Comparison of ENCODE assay signal across 13 cellular contexts in genomic region chr2:98708396-98709186, GRCh38. TPM values are rescaled to one million over a fixed set of nuclear protein-coding genes. Genes with fewer than 3 reads are reported as not detected.
DNase-seq lines count a peak whose midpoint lies in the region; ATAC-seq and TF ChIP-seq lines count a peak whose summit lies in the region.
"Had no signal": no experiment of that assay in that cellular context is flagged by ENCODE, and none has a peak within 500 bp of the region (broad histone marks: within the 10 kb centered on the region; RNA-seq: fewer than 3 reads in every experiment).

No MANE protein-coding gene starts in this region.

- in situ Hi-C loops in mammary epithelial cell (cut with MboI; ENCODE audit: low sequenced_read_pairs in 2 of 2): no loop called here

- dilution Hi-C loops in mammary epithelial cell (cut with HindIII; ENCODE audit: low sequenced_read_pairs): loop anchor here (5.0 to 10.0 kb wide), 2 partner anchors 69 to 546 kb away; partner anchors contain the start of gene LYG2

- H3K4me3 ChIP-seq in breast epithelium (no peak overlapping the region), mammary epithelial cell (replicated peaks in 1 of 3; ENCODE audit: insufficient read depth in 1 of 3, low read depth in 2 of 3, low read length in 3 of 3) (no peak overlapping the region), heart left ventricle (no peak overlapping the region), tibial artery (no peak overlapping the region), BE2C (ENCODE audit: low read depth, low read length) (no peak overlapping the region)
- H3K4me3 ChIP-seq: SJSA1 had no signal

- H3K9me3 ChIP-seq in breast epithelium: no peaks in the 10 kb centered on the region
- H3K9me3 ChIP-seq in mammary epithelial cell (replicated peaks; ENCODE audit: insufficient read depth, low read length): no peaks in the 10 kb centered on the region
- H3K9me3 ChIP-seq in heart left ventricle: no peaks in the 10 kb centered on the region
- no peaks in the 10 kb centered on the region for H3K9me3 ChIP-seq in tibial artery
- H3K9me3 ChIP-seq in BE2C: no peaks in the 10 kb centered on the region
- H3K9me3 ChIP-seq: SJSA1 had no signal

- no peak overlapping the region for H3K4me2 ChIP-seq in mammary epithelial cell (ENCODE audit: insufficient read depth, low read depth, low read length)

- ATAC-seq in activated T-helper 17 cell treated with anti-CD3 and anti-CD28 coated beads, Interleukin-2, amount 50 U/mL, for 72 hours (replicated peaks): no peak
- ATAC-seq in heart left ventricle (peak in 3 of 4 donors; percentile 43 to 67 (median 60)), GM18505 (IDR thresholded peaks at IDR 0.05; ENCODE audit: unreplicated experiment) (no peak), GM21528 (IDR thresholded peaks at IDR 0.05; ENCODE audit: low FRiP score, unreplicated experiment) (no peak)

- H3K4me1 ChIP-seq in breast epithelium (peaks cover 0 to 3% of the 10 kb centered on the region in 2 donors), mammary epithelial cell (ENCODE audit: insufficient read depth, low read length) (no peaks in the 10 kb centered on the region), heart left ventricle (peaks cover 3 to 71% (median 39%) of the 10 kb centered on the region in 12 donors), tibial artery (peaks cover 3 to 43% (median 18%) of the 10 kb centered on the region in 4 donors), BE2C (no peaks in the 10 kb centered on the region)
- H3K4me1 ChIP-seq: SJSA1 had no signal

- H3K27me3 ChIP-seq in breast epithelium (no peaks in the 10 kb centered on the region), mammary epithelial cell (ENCODE audit: insufficient read depth, low read length) (no peaks in the 10 kb centered on the region), heart left ventricle (no peaks in the 10 kb centered on the region), tibial artery (no peaks in the 10 kb centered on the region), BE2C (no peaks in the 10 kb centered on the region)
- H3K27me3 ChIP-seq: SJSA1 had no signal

- no peak overlapping the region for H3K9ac ChIP-seq in mammary epithelial cell (ENCODE audit: insufficient read depth, low read length)

- CTCF ChIA-PET in mammary epithelial cell (lab: Charles Lee; ENCODE audit: low non-redundant PET): no interaction called here

- H3K36me3 ChIP-seq in breast epithelium (no peaks in the 10 kb centered on the region), mammary epithelial cell (ENCODE audit: insufficient read depth, low read length) (no peaks in the 10 kb centered on the region), heart left ventricle (peaks cover 0 to 8% (median 0%) of the 10 kb centered on the region in 9 donors), tibial artery (no peaks in the 10 kb centered on the region), BE2C (no peaks in the 10 kb centered on the region)
- H3K36me3 ChIP-seq: SJSA1 had no signal

- intact Hi-C loops in breast epithelium (cut with DNase I; ENCODE audit: low total_unique reads) (no loop called here), mammary epithelial cell (cut with micrococcal nuclease) (no loop called here), heart left ventricle (cut with DNase I) (no loop called here), tibial artery (cut with DNase I; ENCODE audit: low total_unique reads) (no loop called here)

- no peak overlapping the region for H2AFZ ChIP-seq in mammary epithelial cell (ENCODE audit: low read depth, low read length)

- no peaks in the 10 kb centered on the region for H3K27me3 Mint-ChIP-seq in activated T-helper 17 cell treated with anti-CD3 and anti-CD28 coated beads, Interleukin-2, amount 50 U/mL, for 72 hours

- BruUV-seq in mammary epithelial cell (replicated peaks; lab: Mats Ljungman, UMichigan): no TSS peak

- H3K9me3 Mint-ChIP-seq in activated T-helper 17 cell treated with anti-CD3 and anti-CD28 coated beads, Interleukin-2, amount 50 U/mL, for 72 hours: no peaks in the 10 kb centered on the region
- H3K9me3 Mint-ChIP-seq: naive B cell had no signal

- TF ChIP-seq CTCF in breast epithelium (IDR thresholded peaks at IDR 0.05) (no peak), mammary epithelial cell (conservative IDR thresholded peaks at IDR 0.05 in 1 of 2, IDR thresholded peaks at IDR 0.05 in 1 of 2; ENCODE audit: extremely low read depth in 1 of 2, insufficient read depth in 1 of 2, low read depth in 1 of 2, low read length in 2 of 2) (no peak), heart left ventricle (IDR thresholded peaks at IDR 0.05) (no peak), tibial artery (IDR thresholded peaks at IDR 0.05) (no peak), BE2C (IDR thresholded peaks at IDR 0.05; ENCODE audit: low read depth, low read length) (no peak)

- TF ChIP-seq POLR2A in breast epithelium (IDR thresholded peaks at IDR 0.05): no peak
- no peak for TF ChIP-seq POLR2A in heart left ventricle (IDR thresholded peaks at IDR 0.05)
- TF ChIP-seq POLR2A in GM18505 (IDR thresholded peaks at IDR 0.05; ENCODE audit: borderline replicate concordance, extremely low read depth, insufficient read depth, insufficient read length): no peak

- DNase-seq in breast epithelium (ENCODE audit: low spot score in 2 of 2): no peak
- no peak for DNase-seq in mammary epithelial cell
- DNase-seq in heart left ventricle: no peak
- DNase-seq in tibial artery: no peak
- DNase-seq in BE2C: no peak
- DNase-seq: activated CD4-positive, alpha-beta T cell treated with anti-CD3 and anti-CD28 coated beads, Interleukin-2, amount 50 U/mL, for 4 hours; activated gamma-delta T cell; naive B cell; NCI-H226 had no signal

- peak overlapping the region; percentile 61 for H3K27ac Mint-ChIP-seq in activated T-helper 17 cell treated with anti-CD3 and anti-CD28 coated beads, Interleukin-2, amount 50 U/mL, for 72 hours

- H3K27ac ChIP-seq in breast epithelium: peak overlapping the region; percentile 44 to 50
- H3K27ac ChIP-seq in mammary epithelial cell (ENCODE audit: insufficient read depth, low read depth, low read length): no peak overlapping the region
- peak overlapping the region in 7 of 12 donors; percentile 19 to 65 (median 42) for H3K27ac ChIP-seq in heart left ventricle
- H3K27ac ChIP-seq in tibial artery: peak overlapping the region; percentile 6 to 45
- H3K27ac ChIP-seq: SJSA1 had no signal

- H3K36me3 Mint-ChIP-seq in activated T-helper 17 cell treated with anti-CD3 and anti-CD28 coated beads, Interleukin-2, amount 50 U/mL, for 72 hours (ENCODE audit: low read depth): peaks cover 25% of the 10 kb centered on the region
- H3K36me3 Mint-ChIP-seq: naive B cell had no signal

- H4K20me1 ChIP-seq in mammary epithelial cell (ENCODE audit: insufficient read depth, low read length): no peaks in the 10 kb centered on the region

- H3K4me3 Mint-ChIP-seq in activated T-helper 17 cell treated with anti-CD3 and anti-CD28 coated beads, Interleukin-2, amount 50 U/mL, for 72 hours: peak overlapping the region; percentile 75

- H3K4me1 Mint-ChIP-seq in activated T-helper 17 cell treated with anti-CD3 and anti-CD28 coated beads, Interleukin-2, amount 50 U/mL, for 72 hours: peaks cover 51% of the 10 kb centered on the region

- H3K79me2 ChIP-seq in mammary epithelial cell (ENCODE audit: insufficient read depth, low read length): no peaks in the 10 kb centered on the region

- WGBS in mammary epithelial cell (ENCODE audit: low coverage, missing lambda C conversion rate): 30% methylated on average over 6 of the region's 6 CpGs
- 66 to 72% (median 70%) methylated on average over 6 of the region's 6 CpGs for WGBS in heart left ventricle, 4 donors

RNA-seq across cellular contexts. Expression of gene MGAT4A, which starts 22.3 kb away (rescaled TPM):
- 10 to 100 TPM; 28.6 to 41.1 (median 34.4) TPM for total RNA-seq in breast epithelium
- 1 to 10 TPM; 2.0 to 4.3 TPM for total RNA-seq in mammary epithelial cell
- polyA plus RNA-seq in mammary epithelial cell: 0.79 TPM
- 2.3 TPM for polyA minus RNA-seq in mammary epithelial cell
- 10 to 100 TPM; 79.7 to 99.0 TPM for total RNA-seq in activated T-helper 17 cell treated with anti-CD3 and anti-CD28 coated beads, Interleukin-2, amount 50 U/mL, for 72 hours
- total RNA-seq in heart left ventricle: 10 to 100 TPM; 10.2 to 45.0 (median 18.2) TPM
- 1 to 10 TPM; 4.2 to 6.7 TPM for polyA plus RNA-seq in heart left ventricle
- polyA plus RNA-seq in BE2C (2012; ENCODE audit: insufficient read depth, insufficient read length, low read depth): 0.06 TPM
- total RNA-seq: SJSA1 had no signal

Comparison
In these comparisons a context has a peak if more than half of its experiments do, and no peak if none do; other contexts are left out.
1. ATAC-seq: peak in heart left ventricle (3 of 4); none in activated T-helper 17 cell treated with anti-CD3 and anti-CD28 coated beads, Interleukin-2, amount 50 U/mL, for 72 hours (single experiment), GM18505 (single experiment) and GM21528 (single experiment).